Comparison of ENCODE assay signal across 29 cellular contexts in the genomic region with DNA sequence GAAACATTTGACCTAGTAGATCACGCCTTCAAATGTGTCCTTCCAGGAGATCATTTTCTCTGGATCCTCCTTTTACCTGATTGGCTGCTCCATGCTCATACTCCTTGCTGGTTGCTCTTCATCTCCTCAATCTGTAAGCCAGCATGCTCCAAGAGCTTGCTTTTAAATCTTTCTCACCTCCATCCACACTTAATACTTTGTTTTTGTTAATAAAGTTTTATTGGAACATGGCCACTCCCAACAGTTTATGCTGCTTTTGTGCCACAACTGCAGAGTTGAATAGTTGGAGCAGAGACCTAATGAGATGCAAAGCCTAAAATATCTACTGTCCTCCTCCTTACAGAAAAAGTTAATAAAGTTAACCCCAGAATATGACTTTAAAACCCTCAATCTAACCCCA. TPM values are rescaled to one million over a fixed set of nuclear protein-coding genes. Genes with fewer than 3 reads are reported as not detected.
"Had no signal": no experiment of that assay in that cellular context is flagged by ENCODE, and none has a peak within 500 bp of the region (broad histone marks: within the 10 kb centered on the region; RNA-seq: fewer than 3 reads in every experiment).

No MANE protein-coding gene starts in this region.

- H3K4me1 ChIP-seq: neural progenitor cell, parathyroid adenoma, psoas muscle, stomach, upper lobe of left lung, vagina had no signal

- DNase-seq: naive thymus-derived CD4-positive, alpha-beta T cell; natural killer cell; occipital lobe; ovary; posterior cingulate gyrus; psoas muscle; right cardiac atrium; spleen; stimulated activated CD4-positive, alpha-beta T cell treated with anti-CD3 and anti-CD28 coated beads, Interleukin-12 subunit alpha, Interleukin-12 subunit beta, amount 100 ng/mL, for 4 hours; stimulated activated CD4-positive, alpha-beta T cell treated with anti-CD3 and anti-CD28 coated beads, Interleukin-1b, Interleukin-23, amount 100 ng/mL, for 48 hours; stimulated activated CD4-positive, alpha-beta T cell treated with anti-CD3 and anti-CD28 coated beads, Interleukin-4, amount 100 ng/mL, for 1 hour; stimulated activated CD4-positive, alpha-beta T cell treated with anti-CD3 and anti-CD28 coated beads, Interleukin-4, amount 100 ng/mL, for 4 hours; stimulated activated CD8-positive, alpha-beta memory T cell treated with anti-CD3 and anti-CD28 coated beads, Interleukin-4, amount 100 ng/mL, for 48 hours; stimulated activated naive CD4-positive, alpha-beta T cell treated with Interleukin-2 at 50 U/mL for 16 hours; stomach; thyroid gland; trophoblast cell; upper lobe of left lung had no signal

- FAIRE-seq: urothelium cell line had no signal

- ATAC-seq: naive thymus-derived CD4-positive, alpha-beta T cell; natural killer cell; psoas muscle; right cardiac atrium; sciatic nerve; stimulated activated memory B cell treated with anti-CD40 and anti-IgM and Interleukin-4, amounts not matched to agents 10 μg/mL and 1 μg/mL and 100 μg/mL, for 72 hours had no signal

- H3K27ac ChIP-seq: neural progenitor cell, ovary, parathyroid adenoma, psoas muscle, skin epidermis, spleen, stomach, thoracic aorta, thyroid gland, tibial nerve, upper lobe of left lung, vagina had no signal

- H3K9ac ChIP-seq: neural progenitor cell, parathyroid adenoma had no signal

- H3K79me2 ChIP-seq: parathyroid adenoma had no signal

- H3K36me3 ChIP-seq: neural progenitor cell, ovary, spleen, stomach, thoracic aorta, thyroid gland, tibial nerve, upper lobe of left lung, vagina had no signal

- H3K4me3 ChIP-seq: neural progenitor cell, ovary, psoas muscle, skin epidermis, smooth muscle cell, spleen, stomach, thoracic aorta, thyroid gland, tibial nerve, upper lobe of left lung, vagina had no signal

- H3K27me3 ChIP-seq: neural progenitor cell, ovary, spleen, stomach, thyroid gland, tibial nerve, upper lobe of left lung, vagina had no signal

- H2AFZ ChIP-seq: neural progenitor cell, parathyroid adenoma had no signal

- H3K4me2 ChIP-seq: neural progenitor cell, smooth muscle cell had no signal

- H3K9me3 ChIP-seq: ovary, psoas muscle, spleen, stomach, thoracic aorta, thyroid gland, tibial nerve, upper lobe of left lung, vagina had no signal

RNA-seq across cellular contexts. Expression of gene KLHL14, which starts 60.0 kb away (rescaled TPM):
- total RNA-seq: osteoblast, psoas muscle, smooth muscle cell had no signal
- polyA plus RNA-seq: smooth muscle cell had no signal
